Comparison of ENCODE assay signal across 1 cellular context in the genomic region with DNA sequence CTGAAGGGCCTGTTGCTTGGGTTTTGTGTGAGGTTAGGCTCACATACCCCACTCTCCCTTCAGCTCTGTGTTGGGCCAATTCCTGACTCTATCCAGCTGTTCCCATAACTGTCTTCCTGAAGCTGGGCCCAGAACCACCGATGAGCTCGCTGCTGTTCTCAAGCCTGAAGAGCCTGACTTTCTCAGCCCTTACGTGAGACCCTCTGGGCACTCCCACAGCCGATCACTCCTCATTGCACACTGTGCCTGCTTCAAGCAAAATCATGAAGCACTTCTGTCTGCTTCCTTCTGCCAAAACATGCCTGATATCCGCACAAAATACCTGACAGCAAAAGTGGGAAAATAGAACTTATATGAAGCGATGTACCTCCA.
TF ChIP-seq lines count a peak whose summit lies in the region.

No MANE protein-coding gene starts in this region.

TF ChIP-seq in SK-N-SH, 30 proteins besides CTCF, POLR2A, EP300 and RAD21:
- TF ChIP-seq, protein P1, sequence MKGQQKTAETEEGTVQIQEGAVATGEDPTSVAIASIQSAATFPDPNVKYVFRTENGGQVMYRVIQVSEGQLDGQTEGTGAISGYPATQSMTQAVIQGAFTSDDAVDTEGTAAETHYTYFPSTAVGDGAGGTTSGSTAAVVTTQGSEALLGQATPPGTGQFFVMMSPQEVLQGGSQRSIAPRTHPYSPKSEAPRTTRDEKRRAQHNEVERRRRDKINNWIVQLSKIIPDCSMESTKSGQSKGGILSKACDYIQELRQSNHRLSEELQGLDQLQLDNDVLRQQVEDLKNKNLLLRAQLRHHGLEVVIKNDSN (IDR thresholded peaks at IDR 0.05; ENCODE audit: borderline replicate concordance, low read depth), result no peak
- TF ChIP-seq TEAD4 (IDR thresholded peaks at IDR 0.05; ENCODE audit: borderline replicate concordance, insufficient read depth), result no peak
- TF ChIP-seq GABPA (IDR thresholded peaks at IDR 0.05; ENCODE audit: low read depth), result no peak
- TF ChIP-seq TAF1 (IDR thresholded peaks at IDR 0.05; ENCODE audit: borderline replicate concordance, low read depth, low read length), result no peak
- no peak for TF ChIP-seq TCF12 (IDR thresholded peaks at IDR 0.05)
- no peak for TF ChIP-seq FOSL2 (IDR thresholded peaks at IDR 0.05; ENCODE audit: borderline replicate concordance, low read depth)
- TF ChIP-seq EZH2phosphoT487 (IDR thresholded peaks at IDR 0.05; ENCODE audit: borderline replicate concordance, low read depth), result no peak
- TF ChIP-seq FOXJ3 (CRISPR knock-in tag; IDR thresholded peaks at IDR 0.05), result no peak
- no peak for TF ChIP-seq CHD2 (IDR thresholded peaks at IDR 0.05; ENCODE audit: low read length, partially characterized antibody)
- no peak for TF ChIP-seq RXRA (IDR thresholded peaks at IDR 0.05; ENCODE audit: borderline replicate concordance, low read depth)
